ENCODE assay signal across 21 cellular contexts in genomic region chr3:43723121-43723734, GRCh38. TPM values are rescaled to one million over a fixed set of nuclear protein-coding genes. Genes with fewer than 3 reads are reported as not detected.
A peak's percentile ranks its signal among the peaks of the same experiment; 100 is the strongest.
DNase-seq lines count a peak whose midpoint lies in the region; ATAC-seq, FAIRE-seq and TF ChIP-seq lines count a peak whose summit lies in the region.
"Had no signal": no experiment of that assay in that cellular context is flagged by ENCODE, and none has a peak within 500 bp of the region (broad histone marks: within the 10 kb centered on the region; RNA-seq: fewer than 3 reads in every experiment).

No MANE protein-coding gene starts in this region.

- H3K9me3 ChIP-seq in A549 = no peaks in the 10 kb centered on the region
- H3K9me3 ChIP-seq: MG63, tibial nerve had no signal

- no peak for ATAC-seq in A549
- no peak for ATAC-seq in HG03045 (IDR thresholded peaks at IDR 0.05; ENCODE audit: unreplicated experiment)
- ATAC-seq: activated CD8-positive, alpha-beta T cell treated with anti-CD3 and anti-CD28 coated beads for 36 hours; activated naive CD4-positive, alpha-beta T cell treated with anti-CD3 and anti-CD28 coated beads, Interleukin-2, amount 50 U/mL, for 72 hours; activated T-cell treated with anti-CD3 and anti-CD28 coated beads, Interleukin-2, amount 50 U/mL, for 4 hours; foreskin keratinocyte had no signal

- TF ChIP-seq EP300 in A549 (IDR thresholded peaks at IDR 0.05) = no peak

- no peaks in the 10 kb centered on the region for H3K27me3 ChIP-seq in brain microvascular endothelial cell (replicated peaks)
- H3K27me3 ChIP-seq: foreskin keratinocyte, MG63, tibial nerve had no signal

- CTCF ChIA-PET in A549 (lab: Yijun Ruan, JAX) = no interaction called here

- no peak for TF ChIP-seq RAD21 in A549 (conservative IDR thresholded peaks at IDR 0.05 in 1 of 2, IDR thresholded peaks at IDR 0.05 in 1 of 2)

- DNase-seq in A549 (ENCODE audit: low read depth in 1 of 2, low spot score in 1 of 2) (peak in 1 of 2 experiments; percentile 14), LHCN-M2 (ENCODE audit: low read depth) (peak; percentile 70), brain microvascular endothelial cell (peak; percentile 40), NOMO-1 treated with DMSO at 0.1 percent for 48 hours (lab: John Stamatoyannopoulos, UW; ENCODE audit: unreplicated experiment) (no peak), NCI-H2227 (lab: John Stamatoyannopoulos, UW; ENCODE audit: unreplicated experiment) (no peak), D721Med (ENCODE audit: insufficient read length, low spot score) (no peak)
- DNase-seq: activated CD8-positive, alpha-beta T cell treated with anti-CD3 and anti-CD28 coated beads for 36 hours; activated T-cell treated with anti-CD3 and anti-CD28 coated beads, Interleukin-2, amount 50 U/mL, for 4 hours; effector memory CD4-positive, alpha-beta T cell; hippocampal formation; kidney glomerular epithelial cell; MG63; NCI-H187; NCI-H510A; stimulated activated CD4-positive, alpha-beta T cell treated with anti-CD3 and anti-CD28 coated beads, Interleukin-12 subunit alpha, Interleukin-12 subunit beta, amount 100 ng/mL, for 4 hours; T-helper 2 cell had no signal

- no peak overlapping the region for H3K4me2 ChIP-seq in A549

- POLR2A ChIA-PET in A549 (lab: Yijun Ruan, JAX) = no interaction called here

- 54% methylated on average over 3 of the region's 3 CpGs for WGBS in A549 (ENCODE audit: missing lambda C conversion rate)

- TF ChIP-seq POLR2A in A549 (IDR thresholded peaks at IDR 0.05; ENCODE audit: low read length) = no peak

- no peak for FAIRE-seq in A549 (lab: Jason Lieb, UNC)
- peak; percentile 36 for FAIRE-seq in islet of Langerhans (lab: Jason Lieb, UNC)
- no peak for FAIRE-seq in D721Med (lab: Jason Lieb, UNC)

- H3K27ac ChIP-seq in A549 (no peak overlapping the region), brain microvascular endothelial cell (peak overlapping the region; percentile 84)
- H3K27ac ChIP-seq: foreskin keratinocyte, tibial nerve had no signal

- H3K36me3 ChIP-seq in brain microvascular endothelial cell (replicated peaks) = peaks cover 2% of the 10 kb centered on the region

- TF ChIP-seq CTCF in A549 (IDR thresholded peaks at IDR 0.05) (no peak), brain microvascular endothelial cell (IDR thresholded peaks at IDR 0.05; ENCODE audit: low read depth, low read length, missing control alignments) (no peak), D721Med (IDR thresholded peaks at IDR 0.05; ENCODE audit: insufficient read depth, missing control alignments) (no peak)

- no peak overlapping the region for H3K4me3 ChIP-seq in A549
- H3K4me3 ChIP-seq in brain microvascular endothelial cell (ENCODE audit: low read depth, low read length) = no peak overlapping the region
- H3K4me3 ChIP-seq: MG63, tibial nerve had no signal

- in situ Hi-C loops in brain microvascular endothelial cell (cut with HindIII; ENCODE audit: low pct_ligation_motif_present, low sequenced_read_pairs) = no loop called here

- H3K4me1 ChIP-seq in A549 = no peaks in the 10 kb centered on the region
- H3K4me1 ChIP-seq: foreskin keratinocyte had no signal

TF ChIP-seq in A549, 52 proteins besides CTCF, POLR2A, EP300 and RAD21:
- TF ChIP-seq MAZ (IDR thresholded peaks at IDR 0.05; ENCODE audit: borderline replicate concordance, low read depth, low read length) = no peak
- TF ChIP-seq FOSL2 (IDR thresholded peaks at IDR 0.05) = no peak
- TF ChIP-seq FOSL2 (CRISPR knock-in tag; IDR thresholded peaks at IDR 0.05) = peak; percentile 41; the same call in 1 of the 2 replicates
- TF ChIP-seq ZC3H11A (IDR thresholded peaks at IDR 0.05) = no peak

RNA-seq across cellular contexts. Expression of gene ABHD5, which starts 32.5 kb away (rescaled TPM):
- polyA plus RNA-seq in A549 (2011; rRNA removed) = 17.3 and 17.8 TPM in 2 replicates
- polyA plus RNA-seq in A549 (2012; cell fraction: cytosol; rRNA removed) = 8.2 and 8.9 TPM in 2 replicates
- 4.3 and 7.7 TPM in 2 replicates for polyA plus RNA-seq in A549 (2012; cell fraction: nucleus; rRNA removed)
- polyA plus RNA-seq in A549 (2017; fragmentation: RNase III; extraction: RNeasy Plus Mini Kit Qiagen cat#74134 plus additional on column Dnase treatment) = 16.2 to 16.6 TPM (median 16.4 TPM) in 3 replicates
- polyA minus RNA-seq in A549 (2011; rRNA and poly(A)+ RNA removed) = 12.0 and 12.4 TPM in 2 replicates
- 32.3 and 34.6 TPM in 2 replicates for total RNA-seq in LHCN-M2 (2014; rRNA removed)
- polyA plus RNA-seq in LHCN-M2 (2012) = 25.4 TPM

Comparison
In these comparisons a context has a peak if more than half of its experiments do, and no peak if none do; other contexts are left out.
1. DNase-seq: peak in LHCN-M2 (single experiment) and brain microvascular endothelial cell (single experiment); none in NOMO-1 treated with DMSO at 0.1 percent for 48 hours (single experiment), NCI-H2227 (single experiment) and D721Med (single experiment).